9 cellular contexts compared by ENCODE assay signal in genomic region chr19:18119243-18120105, GRCh38. TPM values are rescaled to one million over a fixed set of nuclear protein-coding genes. Genes with fewer than 3 reads are reported as not detected.
DNase-seq lines count a peak whose midpoint lies in the region; ATAC-seq, FAIRE-seq and TF ChIP-seq lines count a peak whose summit lies in the region.
"Had no signal": no experiment of that assay in that cellular context is flagged by ENCODE, and none has a peak within 500 bp of the region (broad histone marks: within the 10 kb centered on the region; RNA-seq: fewer than 3 reads in every experiment).

No MANE protein-coding gene starts in this region.

- intact Hi-C loops in CD8-positive, alpha-beta T cell (cut with DNase I, micrococcal nuclease): loop anchor here (1.0 to 10.0 kb wide), 7 partner anchors 33 to 369 kb away; partner anchors contain the start of genes MPV17L2 (in 2 of the 2), FCHO1 (in 1 of the 2), LSM4 (in 1 of the 2) and PIK3R2 (in 1 of the 2)
- intact Hi-C loops in aorta (cut with DNase I): loop anchor here (5.0 kb wide), 2 partner anchors 33 to 43 kb away; partner anchors contain the start of gene PIK3R2 (in 1 of the 2)

- no peaks in the 10 kb centered on the region for H3K27me3 Mint-ChIP-seq in CD8-positive, alpha-beta T cell (ENCODE audit: low read depth)
- H3K27me3 Mint-ChIP-seq in chondrocyte (ENCODE audit: low read depth): no peaks in the 10 kb centered on the region

- no peak for FAIRE-seq in small intestine (lab: Jason Lieb, UNC)

- peak overlapping the region; percentile 88 for H3K4me3 Mint-ChIP-seq in CD8-positive, alpha-beta T cell
- H3K4me3 Mint-ChIP-seq in chondrocyte (ENCODE audit: unreplicated experiment): peak overlapping the region; percentile 68

- TF ChIP-seq CTCF in CD8-positive, alpha-beta T cell (IDR thresholded peaks at IDR 0.05): no peak
- no peak for TF ChIP-seq CTCF in chondrocyte (IDR thresholded peaks at IDR 0.05)

- H3K9me3 Mint-ChIP-seq in CD8-positive, alpha-beta T cell: no peaks in the 10 kb centered on the region
- no peaks in the 10 kb centered on the region for H3K9me3 Mint-ChIP-seq in chondrocyte (ENCODE audit: low read depth)

- peak; percentile 57 for ATAC-seq in CD8-positive, alpha-beta T cell
- ATAC-seq in GM18861 (IDR thresholded peaks at IDR 0.05; ENCODE audit: unreplicated experiment) (no peak), GM18858 (IDR thresholded peaks at IDR 0.05; ENCODE audit: unreplicated experiment) (no peak), HG03139 (IDR thresholded peaks at IDR 0.05; ENCODE audit: unreplicated experiment) (no peak), aorta (ENCODE audit: low FRiP score) (no peak)

- POLR2A ChIA-PET in CD8-positive, alpha-beta T cell (lab: Charles Lee): interaction anchor here (0.9 to 3.5 kb wide), 9 partner anchors 9 to 75 kb away, joined by 3 to 27 read pairs (median 3); partner anchors contain the start of genes IL12RB1 and PIK3R2

- H3K27ac ChIP-seq in CD8-positive, alpha-beta T cell (ENCODE audit: low read depth, low read length): peak overlapping the region; percentile 66
- H3K27ac ChIP-seq in small intestine (ENCODE audit: low read depth in 1 of 2, low read length in 1 of 2) (peak overlapping the region; percentile 33 to 68), aorta (ENCODE audit: low read depth in 1 of 2, low read length in 2 of 2) (no peak overlapping the region)

- WGBS in small intestine, 3 donors: 48 to 57% (median 48%) methylated on average over 20 to 22 of the region's 22 CpGs
- WGBS in aorta, 2 donors: 81 to 83% methylated on average over 22 of the region's 22 CpGs

- peaks cover 28% of the 10 kb centered on the region for H3K36me3 ChIP-seq in CD8-positive, alpha-beta T cell (ENCODE audit: insufficient read depth, low read length)
- H3K36me3 ChIP-seq in small intestine (ENCODE audit: control insufficient read depth in 2 of 2, insufficient read depth in 2 of 2, low read length in 2 of 2) (peaks cover 3 to 22% of the 10 kb centered on the region in 2 donors), aorta (ENCODE audit: control insufficient read depth in 1 of 2, insufficient read depth in 2 of 2, low read length in 1 of 2) (peaks cover 0 to 1% of the 10 kb centered on the region in 2 donors)

- peaks cover 34% of the 10 kb centered on the region for H3K4me1 Mint-ChIP-seq in CD8-positive, alpha-beta T cell (ENCODE audit: low read depth)
- H3K4me1 Mint-ChIP-seq in chondrocyte (ENCODE audit: low read depth): peaks cover 15% of the 10 kb centered on the region

- H3K27me3 ChIP-seq in CD8-positive, alpha-beta T cell (ENCODE audit: insufficient read depth, low read length): no peaks in the 10 kb centered on the region
- H3K27me3 ChIP-seq in small intestine (ENCODE audit: control insufficient read depth in 2 of 2, insufficient read depth in 2 of 2, low read length in 2 of 2): no peaks in the 10 kb centered on the region
- no peaks in the 10 kb centered on the region for H3K27me3 ChIP-seq in aorta (ENCODE audit: control insufficient read depth in 1 of 2, insufficient read depth in 2 of 2, low read length in 1 of 2)

- peak; percentile 32 to 75 (median 62) for DNase-seq in CD8-positive, alpha-beta T cell
- peak; percentile 40 for DNase-seq in T-helper 22 cell (ENCODE audit: low read depth)
- no peak for DNase-seq in chondrocyte (ENCODE audit: low spot score)
- DNase-seq in small intestine: peak; percentile 63
- DNase-seq in aorta: no peak
- DNase-seq: DMS79 had no signal

- H3K4me3 ChIP-seq in CD8-positive, alpha-beta T cell (ENCODE audit: low read depth, low read length): peak overlapping the region; percentile 58
- peak overlapping the region in 1 of 2 donors; percentile 84 for H3K4me3 ChIP-seq in small intestine (ENCODE audit: low read depth in 1 of 2, low read length in 2 of 2)
- H3K4me3 ChIP-seq in aorta (ENCODE audit: low read length in 2 of 2): no peak overlapping the region

- H3K36me3 Mint-ChIP-seq in CD8-positive, alpha-beta T cell: peaks cover 45% of the 10 kb centered on the region
- H3K36me3 Mint-ChIP-seq in chondrocyte (ENCODE audit: low read depth): peaks cover 6% of the 10 kb centered on the region

- CTCF ChIA-PET in CD8-positive, alpha-beta T cell (lab: Charles Lee): interaction anchor here (1.1 to 3.2 kb wide), 8 partner anchors 9 to 160 kb away, joined by 3 to 11 read pairs (median 4); no protein-coding TSS in a partner anchor

- peak overlapping the region; percentile 96 for H3K27ac Mint-ChIP-seq in CD8-positive, alpha-beta T cell
- H3K27ac Mint-ChIP-seq in chondrocyte (ENCODE audit: unreplicated experiment): no peak overlapping the region

- peaks cover 31% of the 10 kb centered on the region for H3K4me1 ChIP-seq in CD8-positive, alpha-beta T cell (ENCODE audit: insufficient read depth, low read length)
- H3K4me1 ChIP-seq in small intestine (ENCODE audit: control insufficient read depth in 2 of 2, insufficient read depth in 1 of 2, low read depth in 1 of 2, low read length in 1 of 2) (peaks cover 2 to 7% of the 10 kb centered on the region in 2 donors), aorta (ENCODE audit: control insufficient read depth in 1 of 2, insufficient read depth in 2 of 2, low read length in 2 of 2) (no peaks in the 10 kb centered on the region)

- H3K9me3 ChIP-seq in CD8-positive, alpha-beta T cell (ENCODE audit: low read length): no peaks in the 10 kb centered on the region
- H3K9me3 ChIP-seq in small intestine (ENCODE audit: control insufficient read depth, low read depth) (no peaks in the 10 kb centered on the region), aorta (ENCODE audit: control insufficient read depth, low read length) (no peaks in the 10 kb centered on the region)

RNA-seq across cellular contexts. Expression of gene MAST3, which starts 21.9 kb away (rescaled TPM):
- total RNA-seq in CD8-positive, alpha-beta T cell: 10 to 100 TPM; 13.7 to 15.2 TPM
- total RNA-seq in chondrocyte (9.7 to 10.1 TPM (median 10.0 TPM) in 3 replicates), aorta (10 to 100 TPM; 21.5 to 25.2 TPM)
- polyA plus RNA-seq in small intestine (10 to 100 TPM in 2 of 3 donors, 1 to 10 TPM in 1; 9.3 to 34.6 (median 22.8) TPM), aorta (10 to 100 TPM in 1 of 2 donors, 1 to 10 TPM in 1; 4.4 to 32.7 TPM)

RNA-seq across cellular contexts. Expression of gene IL12RB1, which starts 32.7 kb away (rescaled TPM):
- total RNA-seq in CD8-positive, alpha-beta T cell: 10 to 100 TPM; 22.7 to 25.6 TPM
- total RNA-seq in chondrocyte (not detected in 3 replicates), aorta (1 to 10 TPM; 1.7 to 2.6 TPM)
- polyA plus RNA-seq in small intestine (1 to 10 TPM in 1 of 3 donors, under 1 TPM in 2; 0.81 to 2.4 (median 0.89) TPM), aorta (under 1 TPM; 0.69 to 0.75 TPM)

RNA-seq across cellular contexts. Expression of gene PIK3R2, which starts 33.5 kb away (rescaled TPM):
- 1 to 10 TPM; 3.6 to 3.9 TPM for total RNA-seq in CD8-positive, alpha-beta T cell
- total RNA-seq in chondrocyte (67.6 to 96.3 TPM (median 73.1 TPM) in 3 replicates), aorta (10 to 100 TPM; 14.1 to 21.8 TPM)
- polyA plus RNA-seq in small intestine (10 to 100 TPM in 1 of 3 donors, 1 to 10 TPM in 2; 1.6 to 14.2 (median 2.0) TPM), aorta (1 to 10 TPM; 1.8 to 5.1 TPM)

RNA-seq across cellular contexts. Expression of gene IFI30, which starts 54.1 kb away (rescaled TPM):
- total RNA-seq in CD8-positive, alpha-beta T cell: 1 to 10 TPM; 1.6 to 1.8 TPM
- total RNA-seq in chondrocyte (0.33 to 2.1 TPM (median 1.7 TPM) in 3 replicates), aorta (10 to 100 TPM; 85.2 to 92.7 TPM)
- polyA plus RNA-seq in small intestine (100 to 1,000 TPM in 1 of 3 donors, 10 to 100 TPM in 2; 51.9 to 178 (median 91.6) TPM), aorta (100 to 1,000 TPM in 1 of 2 donors, 10 to 100 TPM in 1; 35.0 to 107 TPM)

Comparison
In these comparisons a context has a peak if more than half of its experiments do, and no peak if none do; other contexts are left out.
1. DNase-seq: peak in CD8-positive, alpha-beta T cell (7 of 7), T-helper 22 cell (single experiment) and small intestine (single experiment); none in chondrocyte (single experiment) and aorta (0 of 2).
2. H3K27ac ChIP-seq: peak in CD8-positive, alpha-beta T cell (single experiment) and small intestine (2 of 2); none in aorta (0 of 2).
3. RNA of gene IL12RB1, which starts 32.7 kb away (total RNA-seq): 22.7 to 25.6 TPM in CD8-positive, alpha-beta T cell; 1.7 to 2.6 TPM in aorta and not detected in chondrocyte; every median in the first group is over 4 times any median in the second.